11 cellular contexts compared by ENCODE assay signal in genomic region chr9:8365029-8365428, GRCh38.
DNase-seq lines count a peak whose midpoint lies in the region; ATAC-seq lines count a peak whose summit lies in the region.
"Had no signal": no experiment of that assay in that cellular context is flagged by ENCODE, and none has a peak within 500 bp of the region (broad histone marks: within the 10 kb centered on the region; RNA-seq: fewer than 3 reads in every experiment).

No MANE protein-coding gene starts in this region.

- ATAC-seq in GM21447 (IDR thresholded peaks at IDR 0.05; ENCODE audit: unreplicated experiment) = peak; percentile 67
- ATAC-seq in HG03280 (IDR thresholded peaks at IDR 0.05; ENCODE audit: unreplicated experiment) = no peak
- no peak for ATAC-seq in GM21526 (IDR thresholded peaks at IDR 0.05; ENCODE audit: low FRiP score, unreplicated experiment)
- no peak for ATAC-seq in HG03175 (IDR thresholded peaks at IDR 0.05; ENCODE audit: unreplicated experiment)
- ATAC-seq in GM21737 (IDR thresholded peaks at IDR 0.05; ENCODE audit: unreplicated experiment) = no peak

- DNase-seq in A172 (ENCODE audit: low spot score) = peak; percentile 48
- peak; percentile 13 for DNase-seq in NOMO-1 treated with dmso at 0.1 percent for 144 hours (lab: John Stamatoyannopoulos, UW; ENCODE audit: unreplicated experiment)
- peak; percentile 55 for DNase-seq in glomerular endothelial cell (ENCODE audit: extremely low read depth, low read depth, low spot score)
- DNase-seq: activated CD4-positive, alpha-beta T cell treated with anti-CD3 and anti-CD28 coated beads, Interleukin-2, amount 50 U/mL, for 4 hours; NCI-H1048; retina had no signal
